In the genomic region with DNA sequence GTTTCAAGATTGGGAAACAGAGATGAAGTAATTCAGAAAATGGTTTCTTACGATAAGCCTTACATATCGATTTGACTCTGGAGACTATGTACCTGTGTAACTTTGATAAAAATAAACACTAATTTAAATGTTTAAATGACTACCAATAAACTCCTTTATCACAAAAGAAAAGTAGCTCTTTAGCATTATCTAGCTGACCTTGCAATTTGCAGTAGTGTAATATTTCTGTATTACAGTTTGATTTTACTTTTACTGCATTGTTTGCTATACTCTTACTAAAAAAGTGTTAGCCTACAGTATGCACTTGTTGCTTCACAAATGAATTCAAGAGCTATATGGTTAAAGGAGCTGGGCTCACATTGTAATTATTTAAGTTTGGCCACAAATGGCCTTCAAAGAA, we compare ENCODE assay signal across 28 cellular contexts.
"Had no signal": no experiment of that assay in that cellular context is flagged by ENCODE, and none has a peak within 500 bp of the region (broad histone marks: within the 10 kb centered on the region; RNA-seq: fewer than 3 reads in every experiment).

No MANE protein-coding gene starts in this region.

- H3K27me3 ChIP-seq: colonic mucosa, esophagus squamous epithelium, gastrocnemius medialis, heart right ventricle, left lung had no signal

- FAIRE-seq: endometrium, keratinocyte had no signal

- H3K36me3 Mint-ChIP-seq: immature natural killer cell, mesothelial cell of epicardium, naive B cell had no signal

- H3K27me3 Mint-ChIP-seq: dendritic cell treated with granulocyte-macrophage colony-stimulating factor and Interleukin-4, amounts not matched to agents 40 ng/mL and 50 ng/mL, for 4 days; effector memory CD8-positive, alpha-beta T cell; naive B cell had no signal

- DNase-seq: colonic mucosa; cortex of kidney; effector CD8-positive, alpha-beta T cell; effector memory CD8-positive, alpha-beta T cell; endodermal cell; erythroblast; esophagus squamous epithelium; foreskin fibroblast; foreskin melanocyte; gastrocnemius medialis; glutamatergic neuron; head of caudate nucleus; heart right ventricle; hypothalamus; immature natural killer cell; left cardiac atrium; left lung; left ventricle myocardium superior; lower lobe of right lung; mesenchymal stem cell; mucosa of descending colon; naive B cell had no signal

- H3K4me1 ChIP-seq: colonic mucosa, esophagus squamous epithelium, gastrocnemius medialis, heart right ventricle, left lung, lower lobe of right lung had no signal

- H3K9me3 Mint-ChIP-seq: endodermal cell, mesothelial cell of epicardium had no signal

- H3K4me3 ChIP-seq: colonic mucosa, esophagus squamous epithelium, gastrocnemius medialis, heart right ventricle, left lung, lower lobe of right lung, mucosa of descending colon had no signal

- H3K27ac Mint-ChIP-seq: dendritic cell treated with granulocyte-macrophage colony-stimulating factor and Interleukin-4, amounts not matched to agents 40 ng/mL and 50 ng/mL, for 4 days; effector memory CD8-positive, alpha-beta T cell; endodermal cell; immature natural killer cell; mesothelial cell of epicardium; naive B cell had no signal

- H3K36me3 ChIP-seq: colonic mucosa, esophagus squamous epithelium, gastrocnemius medialis, heart right ventricle, left lung, lower lobe of right lung had no signal

- H3K9me3 ChIP-seq: colonic mucosa, gastrocnemius medialis, lower lobe of right lung, mucosa of descending colon had no signal

- H3K27ac ChIP-seq: colonic mucosa, epithelial cell of prostate, esophagus squamous epithelium, gastrocnemius medialis, heart right ventricle, left lung, lower lobe of right lung had no signal

- ATAC-seq: effector memory CD8-positive, alpha-beta T cell; esophagus mucosa; gastrocnemius medialis; heart right ventricle; left cardiac atrium; left lung; left ventricle myocardium superior; lower lobe of right lung; mucosa of descending colon had no signal

- H3K4me1 Mint-ChIP-seq: endodermal cell, immature natural killer cell, mesothelial cell of epicardium, naive B cell had no signal

- H3K4me3 Mint-ChIP-seq: dendritic cell treated with granulocyte-macrophage colony-stimulating factor and Interleukin-4, amounts not matched to agents 40 ng/mL and 50 ng/mL, for 4 days; effector memory CD8-positive, alpha-beta T cell; endodermal cell; immature natural killer cell; mesothelial cell of epicardium; naive B cell had no signal
